1 cellular context compared by ENCODE assay signal in the genomic region with DNA sequence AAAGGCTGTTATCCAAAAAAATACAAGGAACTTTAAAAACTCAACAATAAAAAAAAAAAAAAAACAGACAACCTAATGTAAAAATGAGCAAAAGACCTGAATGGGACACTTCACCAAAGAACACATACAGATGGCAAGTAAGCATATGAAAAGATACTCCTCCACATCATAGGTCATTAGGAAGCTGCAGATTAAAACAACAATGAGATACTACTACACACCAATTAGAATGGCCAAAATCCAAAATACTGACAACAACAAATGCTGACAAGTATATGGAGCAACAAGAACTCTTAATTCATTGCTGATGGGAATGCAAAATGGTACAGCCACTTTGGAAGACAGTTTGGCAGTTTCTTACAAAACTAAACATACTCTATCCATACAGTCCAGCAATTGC.
TF ChIP-seq lines count a peak whose summit lies in the region.

No MANE protein-coding gene starts in this region.

TF ChIP-seq in HepG2, 621 proteins besides CTCF, POLR2A, EP300 and RAD21:
- no peak for TF ChIP-seq GABPB1 (CRISPR knock-in tag; IDR thresholded peaks at IDR 0.05)
- 0 out of 2 replicates have a peak, but pooled peaks have one; percentile 9 for TF ChIP-seq ZNF280D (CRISPR knock-in tag; IDR thresholded peaks at IDR 0.05)
- 0 out of 2 replicates have a peak, but pooled peaks have one; percentile 12 for TF ChIP-seq HDAC1 (CRISPR knock-in tag; IDR thresholded peaks at IDR 0.05)
- TF ChIP-seq AKAP8 (CRISPR knock-in tag; IDR thresholded peaks at IDR 0.05): no peak
- TF ChIP-seq NFYC (CRISPR knock-in tag; IDR thresholded peaks at IDR 0.05): no peak
- TF ChIP-seq ZNF7 (CRISPR knock-in tag; IDR thresholded peaks at IDR 0.05): peak; percentile 93
TF ChIP-seq in HepG2: peak in this region for 3.
